In the genomic region with DNA sequence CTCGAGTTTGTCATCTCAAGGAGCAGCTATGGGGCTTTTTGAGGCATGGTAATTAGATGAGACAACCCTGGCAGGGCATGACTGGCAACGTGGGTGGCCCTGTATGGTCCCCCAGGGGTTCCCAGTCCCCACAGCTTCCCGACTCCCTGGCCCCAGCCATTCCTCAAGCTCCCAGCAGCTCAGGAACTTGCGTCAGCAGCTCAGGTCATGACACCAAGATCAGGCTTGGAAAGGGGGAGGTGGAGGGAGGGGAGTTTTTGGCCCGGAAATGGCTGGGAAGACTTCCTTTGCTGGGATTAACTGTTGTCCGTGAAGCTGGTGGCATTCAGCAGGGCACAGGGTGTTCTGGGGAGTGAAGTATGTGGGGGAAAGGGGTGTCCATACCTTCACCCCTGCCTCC, we compare ENCODE assay signal across 9 cellular contexts. TPM values are rescaled to one million over a fixed set of nuclear protein-coding genes. Genes with fewer than 3 reads are reported as not detected.
DNase-seq lines count a peak whose midpoint lies in the region; FAIRE-seq and TF ChIP-seq lines count a peak whose summit lies in the region.
"Had no signal": no experiment of that assay in that cellular context is flagged by ENCODE, and none has a peak within 500 bp of the region (broad histone marks: within the 10 kb centered on the region; RNA-seq: fewer than 3 reads in every experiment).

No MANE protein-coding gene starts in this region.

- H2AFZ ChIP-seq in OCI-LY7 (ENCODE audit: low read length), result no peak overlapping the region

- intact Hi-C loops in activated T-helper 1 cell treated with anti-CD3 and anti-CD28 coated beads, Interleukin-12 subunit alpha, Interleukin-12 subunit beta, Interleukin-2, Interleukin-4 antibody, amounts not matched to agents 30 ng/mL and 10 ng/mL and 1 ng/mL, durations not matched to agents 14 hours and 24 hours and 36 hours (cut with micrococcal nuclease), result no loop called here
- intact Hi-C loops in OCI-LY7 (cut with micrococcal nuclease; ENCODE audit: unreplicated experiment), result loop anchor here (5.0 kb wide), 1 partner anchor 197 kb away; no protein-coding TSS in a partner anchor

- no peaks in the 10 kb centered on the region for H3K27me3 Mint-ChIP-seq in activated T-helper 1 cell treated with anti-CD3 and anti-CD28 coated beads, Interleukin-12 subunit alpha, Interleukin-12 subunit beta, Interleukin-2, Interleukin-4 antibody, amounts not matched to agents 30 ng/mL and 10 ng/mL and 1 ng/mL, durations not matched to agents 14 hours and 24 hours and 36 hours (ENCODE audit: insufficient read depth)

- no TSS peak for BruUV-seq in OCI-LY7 (replicated peaks; lab: Mats Ljungman, UMichigan)

- no peak overlapping the region for H3K4me3 Mint-ChIP-seq in activated T-helper 1 cell treated with anti-CD3 and anti-CD28 coated beads, Interleukin-12 subunit alpha, Interleukin-12 subunit beta, Interleukin-2, Interleukin-4 antibody, amounts not matched to agents 30 ng/mL and 10 ng/mL and 1 ng/mL, durations not matched to agents 14 hours and 24 hours and 36 hours

- H3K9me2 ChIP-seq in OCI-LY7 (ENCODE audit: insufficient read depth, low read length), result no peaks in the 10 kb centered on the region

- H3K9me3 Mint-ChIP-seq in activated T-helper 1 cell treated with anti-CD3 and anti-CD28 coated beads, Interleukin-12 subunit alpha, Interleukin-12 subunit beta, Interleukin-2, Interleukin-4 antibody, amounts not matched to agents 30 ng/mL and 10 ng/mL and 1 ng/mL, durations not matched to agents 14 hours and 24 hours and 36 hours, result no peaks in the 10 kb centered on the region

- peak; percentile 76 for FAIRE-seq in HTR-8/SVneo (lab: Jason Lieb, UNC)

- H3K27ac Mint-ChIP-seq in activated T-helper 1 cell treated with anti-CD3 and anti-CD28 coated beads, Interleukin-12 subunit alpha, Interleukin-12 subunit beta, Interleukin-2, Interleukin-4 antibody, amounts not matched to agents 30 ng/mL and 10 ng/mL and 1 ng/mL, durations not matched to agents 14 hours and 24 hours and 36 hours, result no peak overlapping the region

- no peaks in the 10 kb centered on the region for H3K36me3 Mint-ChIP-seq in activated T-helper 1 cell treated with anti-CD3 and anti-CD28 coated beads, Interleukin-12 subunit alpha, Interleukin-12 subunit beta, Interleukin-2, Interleukin-4 antibody, amounts not matched to agents 30 ng/mL and 10 ng/mL and 1 ng/mL, durations not matched to agents 14 hours and 24 hours and 36 hours (ENCODE audit: low read depth)

- CTCF ChIA-PET in OCI-LY7 (lab: Charles Lee; ENCODE audit: unreplicated experiment), result no interaction called here

- no peaks in the 10 kb centered on the region for H4K20me1 ChIP-seq in OCI-LY7 (ENCODE audit: insufficient read depth, low read length)

- H3K9me3 ChIP-seq in OCI-LY7 (ENCODE audit: low read length), result no peaks in the 10 kb centered on the region

- H3K79me2 ChIP-seq in OCI-LY7 (ENCODE audit: insufficient read depth, low read depth, low read length), result no peaks in the 10 kb centered on the region

- H3K4me1 Mint-ChIP-seq in activated T-helper 1 cell treated with anti-CD3 and anti-CD28 coated beads, Interleukin-12 subunit alpha, Interleukin-12 subunit beta, Interleukin-2, Interleukin-4 antibody, amounts not matched to agents 30 ng/mL and 10 ng/mL and 1 ng/mL, durations not matched to agents 14 hours and 24 hours and 36 hours (ENCODE audit: low read depth), result no peaks in the 10 kb centered on the region

- DNase-seq in HTR-8/SVneo (ENCODE audit: insufficient read length, low spot score) (peak; percentile 85), fibroblast of pulmonary artery (ENCODE audit: low read depth) (peak; percentile 84), retina (peak; percentile 62), iPS-NIHi7 (ENCODE audit: extremely low spot score) (no peak), OCI-LY7 (ENCODE audit: low spot score) (no peak)
- no peak for DNase-seq in activated T-helper 1 cell treated with anti-CD3 and anti-CD28 coated beads, Interleukin-12 subunit alpha, Interleukin-12 subunit beta, Interleukin-2, Interleukin-4 antibody, amounts not matched to agents 30 ng/mL and 10 ng/mL and 1 ng/mL, durations not matched to agents 14 hours and 24 hours and 36 hours (ENCODE audit: low spot score)
- DNase-seq: central memory CD4-positive, alpha-beta T cell; NCI-H345 had no signal

- H3K4me1 ChIP-seq in OCI-LY7 (ENCODE audit: insufficient read depth, low read length, poor library complexity, severe bottlenecking), result no peaks in the 10 kb centered on the region

- no peak overlapping the region for H3K4me2 ChIP-seq in OCI-LY7 (ENCODE audit: low read length)

- POLR2A ChIA-PET in OCI-LY7 (lab: Charles Lee), result no interaction called here

- no peak overlapping the region for H3K4me3 ChIP-seq in fibroblast of pulmonary artery (replicated peaks; ENCODE audit: low read depth, low read length)
- H3K4me3 ChIP-seq in OCI-LY7 (ENCODE audit: low read depth, low read length, poor library complexity, severe bottlenecking), result no peak overlapping the region

- no peak overlapping the region for H3K27ac ChIP-seq in OCI-LY7 (ENCODE audit: low read depth, low read length, poor library complexity, severe bottlenecking)

- no peak for TF ChIP-seq CTCF in fibroblast of pulmonary artery (IDR thresholded peaks at IDR 0.05; ENCODE audit: low read length, missing control alignments)
- TF ChIP-seq CTCF in OCI-LY7 (conservative IDR thresholded peaks at IDR 0.05; ENCODE audit: low read length), result no peak

- H3K36me3 ChIP-seq in OCI-LY7 (ENCODE audit: insufficient read depth, low read length), result peaks cover 12% of the 10 kb centered on the region; the same call in 1 of the 2 replicates

RNA-seq across cellular contexts. Expression of a gene that starts 10.4 kb away (rescaled TPM):
- total RNA-seq in activated T-helper 1 cell treated with anti-CD3 and anti-CD28 coated beads, Interleukin-12 subunit alpha, Interleukin-12 subunit beta, Interleukin-2, Interleukin-4 antibody, amounts not matched to agents 30 ng/mL and 10 ng/mL and 1 ng/mL, durations not matched to agents 14 hours and 24 hours and 36 hours, result not detected in 2 replicates
- total RNA-seq in OCI-LY7 (2014; rRNA removed; shearing (Covaris generic)), result not detected in 2 replicates
- total RNA-seq in OCI-LY7 (2022), result not detected in 2 replicates
- total RNA-seq: T-helper 1 cell treated with Interleukin-12 subunit alpha and Interleukin-12 subunit beta and Interleukin-4 antibody, amounts not matched to agents 30 ng/mL and 1 ng/mL, for 36 hours had no signal

RNA-seq across cellular contexts. Expression of a gene that starts 11.6 kb away (rescaled TPM):
- total RNA-seq in activated T-helper 1 cell treated with anti-CD3 and anti-CD28 coated beads, Interleukin-12 subunit alpha, Interleukin-12 subunit beta, Interleukin-2, Interleukin-4 antibody, amounts not matched to agents 30 ng/mL and 10 ng/mL and 1 ng/mL, durations not matched to agents 14 hours and 24 hours and 36 hours, result 0.17 TPM in 1 of 2 replicates, not detected in the other
- total RNA-seq in OCI-LY7 (2014; rRNA removed; shearing (Covaris generic)), result 0.25 TPM in 1 of 2 replicates, not detected in the other
- total RNA-seq in OCI-LY7 (2022), result 0.29 TPM in 1 of 2 replicates, not detected in the other
- total RNA-seq: T-helper 1 cell treated with Interleukin-12 subunit alpha and Interleukin-12 subunit beta and Interleukin-4 antibody, amounts not matched to agents 30 ng/mL and 1 ng/mL, for 36 hours had no signal

RNA-seq across cellular contexts. Expression of a gene that starts 31.7 kb away (rescaled TPM):
- total RNA-seq in activated T-helper 1 cell treated with anti-CD3 and anti-CD28 coated beads, Interleukin-12 subunit alpha, Interleukin-12 subunit beta, Interleukin-2, Interleukin-4 antibody, amounts not matched to agents 30 ng/mL and 10 ng/mL and 1 ng/mL, durations not matched to agents 14 hours and 24 hours and 36 hours, result 72.6 and 75.9 TPM in 2 replicates
- 91.7 and 109 TPM in 2 replicates for total RNA-seq in OCI-LY7 (2014; rRNA removed; shearing (Covaris generic))
- 173 and 194 TPM in 2 replicates for total RNA-seq in OCI-LY7 (2022)

RNA-seq across cellular contexts. Expression of a gene that starts 31.7 kb away (rescaled TPM):
- total RNA-seq in activated T-helper 1 cell treated with anti-CD3 and anti-CD28 coated beads, Interleukin-12 subunit alpha, Interleukin-12 subunit beta, Interleukin-2, Interleukin-4 antibody, amounts not matched to agents 30 ng/mL and 10 ng/mL and 1 ng/mL, durations not matched to agents 14 hours and 24 hours and 36 hours, result 43.3 and 48.1 TPM in 2 replicates
- total RNA-seq in OCI-LY7 (2014; rRNA removed; shearing (Covaris generic)), result 35.4 and 48.3 TPM in 2 replicates
- 69.8 and 70.6 TPM in 2 replicates for total RNA-seq in OCI-LY7 (2022)

RNA-seq across cellular contexts. Expression of a gene that starts 32.8 kb away (rescaled TPM):
- total RNA-seq in activated T-helper 1 cell treated with anti-CD3 and anti-CD28 coated beads, Interleukin-12 subunit alpha, Interleukin-12 subunit beta, Interleukin-2, Interleukin-4 antibody, amounts not matched to agents 30 ng/mL and 10 ng/mL and 1 ng/mL, durations not matched to agents 14 hours and 24 hours and 36 hours, result 35.1 and 42.2 TPM in 2 replicates
- 37.4 and 55.2 TPM in 2 replicates for total RNA-seq in OCI-LY7 (2014; rRNA removed; shearing (Covaris generic))
- total RNA-seq in OCI-LY7 (2022), result 42.0 and 56.9 TPM in 2 replicates

Comparison
In these comparisons a context has a peak if more than half of its experiments do, and no peak if none do; other contexts are left out.
1. DNase-seq: peak in HTR-8/SVneo (single experiment), fibroblast of pulmonary artery (single experiment) and retina (single experiment); none in activated T-helper 1 cell treated with anti-CD3 and anti-CD28 coated beads, Interleukin-12 subunit alpha, Interleukin-12 subunit beta, Interleukin-2, Interleukin-4 antibody, amounts not matched to agents 30 ng/mL and 10 ng/mL and 1 ng/mL, durations not matched to agents 14 hours and 24 hours and 36 hours (single experiment), iPS-NIHi7 (single experiment) and OCI-LY7 (single experiment).